ENCODE assay signal across 8 cellular contexts in the genomic region with DNA sequence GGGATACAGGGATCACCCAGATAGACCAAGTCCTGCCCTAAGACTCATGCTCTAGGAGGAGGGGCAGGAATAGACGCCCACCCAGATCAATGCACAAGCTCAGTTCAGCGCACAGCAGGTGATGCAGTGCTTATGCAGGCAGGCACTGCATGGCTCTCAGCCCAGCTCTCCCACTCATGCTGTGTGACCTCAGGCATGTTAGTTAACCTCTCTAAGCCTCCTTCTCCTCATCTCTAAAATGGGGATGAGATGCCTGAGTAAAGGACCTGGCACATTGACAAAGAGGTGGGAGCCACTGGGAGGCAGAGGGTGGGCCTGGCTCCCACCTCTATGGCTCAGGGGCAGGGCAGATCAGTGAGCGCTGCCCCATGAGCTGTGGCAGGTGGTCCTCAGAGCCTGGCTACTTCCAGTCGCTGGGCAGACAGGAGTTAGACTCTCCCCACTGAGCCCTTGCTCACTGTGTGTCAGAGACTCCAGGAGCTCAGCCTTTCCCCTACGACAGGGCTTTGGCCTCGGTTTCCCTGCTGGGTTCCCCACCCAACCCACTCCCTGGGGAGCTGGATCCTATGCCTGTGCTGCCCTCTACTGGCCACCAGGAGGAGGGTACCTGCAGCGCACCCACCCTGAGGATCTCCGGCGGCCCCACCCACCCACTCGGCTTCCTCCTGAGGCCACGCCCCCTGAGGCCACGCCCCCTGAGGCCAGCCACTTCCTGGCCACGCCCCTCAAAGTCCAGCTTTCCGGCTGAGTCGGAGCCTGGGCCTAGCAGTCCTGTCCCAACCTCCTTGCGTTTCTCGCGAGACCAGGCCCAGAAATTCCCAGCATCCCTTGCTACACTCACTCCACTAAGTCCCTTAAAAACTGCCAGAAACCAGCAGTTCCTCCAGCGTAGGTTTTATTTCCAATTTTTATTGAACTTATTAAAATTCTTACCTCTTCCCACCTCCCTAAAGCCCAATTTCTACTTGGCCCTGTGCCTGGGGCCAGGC.
DNase-seq lines count a peak whose midpoint lies in the region; ATAC-seq, FAIRE-seq and TF ChIP-seq lines count a peak whose summit lies in the region.

No MANE protein-coding gene starts in this region.

- intact Hi-C loops in Right ventricle myocardium inferior (cut with DNase I) = loop anchor here (5.0 to 10.0 kb wide), 2 partner anchors 63 to 225 kb away; no protein-coding TSS in a partner anchor
- intact Hi-C loops in naive thymus-derived CD4-positive, alpha-beta T cell (cut with micrococcal nuclease) = no loop called here

- H3K23ac ChIP-seq in H1 (ENCODE audit: insufficient read length) = no peak overlapping the region

- H3K27me3 Mint-ChIP-seq in activated CD4-positive, alpha-beta T cell treated with anti-CD3 and anti-CD28 coated beads, Interleukin-2, amount 10 ng/mL, durations not matched to agents 7 days and 5 days = no peaks in the 10 kb centered on the region
- H3K27me3 Mint-ChIP-seq in naive thymus-derived CD4-positive, alpha-beta T cell = peaks cover 0 to 4% (median 0%) of the 10 kb centered on the region in 5 donors

- no peak overlapping the region for H3K9ac ChIP-seq in H1 (replicated peaks in 1 of 4; ENCODE audit: extremely low read depth in 1 of 4, low read depth in 3 of 4, low read length in 3 of 4)

- H2BK120ac ChIP-seq in H1 (replicated peaks; ENCODE audit: low read depth, low read length) = no peak overlapping the region

- no peaks in the 10 kb centered on the region for H3K27me3 ChIP-seq in right atrium auricular region
- peaks cover 0 to 3% (median 1%) of the 10 kb centered on the region in 4 experiments; a peak in 2 of 7 replicates for H3K27me3 ChIP-seq in H1 (replicated peaks in 1 of 4; ENCODE audit: control insufficient read depth in 3 of 4, extremely low read depth in 1 of 4, insufficient read depth in 3 of 4, low read length in 3 of 4)
- no peaks in the 10 kb centered on the region for H3K27me3 ChIP-seq in naive thymus-derived CD4-positive, alpha-beta T cell (ENCODE audit: control insufficient read depth in 2 of 2, insufficient read depth in 2 of 2, low read length in 2 of 2)
- H3K27me3 ChIP-seq in thoracic aorta (replicated peaks; ENCODE audit: insufficient read depth) = no peaks in the 10 kb centered on the region

- no peak overlapping the region for H2BK5ac ChIP-seq in H1 (ENCODE audit: low read depth, low read length)

- CTCF ChIA-PET in activated CD4-positive, alpha-beta T cell treated with anti-CD3 and anti-CD28 coated beads, Interleukin-2, amount 10 ng/mL, durations not matched to agents 7 days and 5 days (lab: Charles Lee) = interaction anchor here (1.1 to 1.4 kb wide), 2 partner anchors 9 to 20 kb away, joined by 4 read pairs; no protein-coding TSS in a partner anchor
- CTCF ChIA-PET in H1 (lab: Charles Lee; ENCODE audit: partially characterized antibody) = interaction anchor here (0.6 to 8.3 kb wide), 53 partner anchors 9 to 263 kb away, joined by 3 to 158 read pairs (median 5); no protein-coding TSS in a partner anchor
- CTCF ChIA-PET in naive thymus-derived CD4-positive, alpha-beta T cell (lab: Charles Lee) = no interaction called here

- WGBS in H1 (ENCODE audit: extremely low coverage in 1 of 2, insufficient coverage in 1 of 2, insufficient read length in 1 of 2, insufficient replicate concordance in 2 of 2, low coverage in 1 of 2, low lambda C conversion rate in 2 of 2, missing lambda C conversion rate in 1 of 2), 2 experiments = 44% methylated on average over 17 of the region's 19 CpGs; no CpG with 5 or more reads in 1 of the 2 experiments

- H2AFZ ChIP-seq in H1 (ENCODE audit: low read length) = no peak overlapping the region

- H3K4me3 Mint-ChIP-seq in activated CD4-positive, alpha-beta T cell treated with anti-CD3 and anti-CD28 coated beads, Interleukin-2, amount 10 ng/mL, durations not matched to agents 7 days and 5 days = no peak overlapping the region
- H3K4me3 Mint-ChIP-seq in naive thymus-derived CD4-positive, alpha-beta T cell = peak overlapping the region in 1 of 10 donors; percentile 26

- H2AK5ac ChIP-seq in H1 (ENCODE audit: low read depth, low read length) = no peak overlapping the region

- H4K5ac ChIP-seq in H1 (ENCODE audit: insufficient read length, low read depth, low read length) = no peak overlapping the region

- H4K20me1 ChIP-seq in H1 (replicated peaks in 1 of 2; ENCODE audit: control insufficient read depth in 1 of 2, insufficient read depth in 2 of 2, low read length in 2 of 2) = no peaks in the 10 kb centered on the region

- H3K4me1 ChIP-seq in right atrium auricular region (no peaks in the 10 kb centered on the region), H1 (replicated peaks in 1 of 4; ENCODE audit: control insufficient read depth in 3 of 4, insufficient read depth in 4 of 4, low read length in 3 of 4) (no peaks in the 10 kb centered on the region), thoracic aorta (ENCODE audit: control insufficient read depth in 1 of 2, low read depth in 2 of 2) (no peaks in the 10 kb centered on the region)
- H3K4me1 ChIP-seq in naive thymus-derived CD4-positive, alpha-beta T cell (ENCODE audit: control insufficient read depth in 2 of 2, insufficient read depth in 2 of 2, low read length in 2 of 2) = no peaks in the 10 kb centered on the region

- H3K79me2 ChIP-seq in H1 (ENCODE audit: control insufficient read depth in 1 of 2, insufficient read depth in 2 of 2, low read length in 2 of 2) = no peaks in the 10 kb centered on the region

- peak overlapping the region; percentile 58 for H4K91ac ChIP-seq in H1 (replicated peaks; ENCODE audit: insufficient read length, low read length)

- no peak overlapping the region; the same call in 1 of the 2 replicates for H2BK12ac ChIP-seq in H1 (ENCODE audit: low read depth, low read length)

- peaks cover 18% of the 10 kb centered on the region for H3K4me1 Mint-ChIP-seq in activated CD4-positive, alpha-beta T cell treated with anti-CD3 and anti-CD28 coated beads, Interleukin-2, amount 10 ng/mL, durations not matched to agents 7 days and 5 days
- H3K4me1 Mint-ChIP-seq in naive thymus-derived CD4-positive, alpha-beta T cell = peaks cover 0 to 8% (median 5%) of the 10 kb centered on the region in 7 donors

- TF ChIP-seq CTCF in right atrium auricular region (IDR thresholded peaks at IDR 0.05) = peak in 1 of 2 donors; percentile 63
- TF ChIP-seq CTCF in H1 (IDR thresholded peaks at IDR 0.05; ENCODE audit: control extremely low read depth in 1 of 3, insufficient read depth in 1 of 3, low read depth in 1 of 3, low read length in 3 of 3) = peak; percentile 79 to 87 (median 81)
- TF ChIP-seq CTCF in thoracic aorta (IDR thresholded peaks at IDR 0.05) = peak; percentile 47

- H3K9me3 ChIP-seq in right atrium auricular region = peaks cover 7 to 25% of the 10 kb centered on the region in 2 donors
- H3K9me3 ChIP-seq in H1 (ENCODE audit: insufficient read depth in 2 of 2, low read depth in 1 of 2, low read length in 1 of 2) = peaks cover 5 to 7% of the 10 kb centered on the region in 2 experiments; a peak in 3 of 4 replicates
- peaks cover 0 to 29% (median 0%) of the 10 kb centered on the region in 3 experiments for H3K9me3 ChIP-seq in naive thymus-derived CD4-positive, alpha-beta T cell (ENCODE audit: control insufficient read depth in 2 of 3, low read length in 3 of 3)
- H3K9me3 ChIP-seq in thoracic aorta = peaks cover 11% of the 10 kb centered on the region

- peak overlapping the region; percentile 97; the same call in 1 of the 2 replicates for H2BK15ac ChIP-seq in H1 (ENCODE audit: low read length)

- ATAC-seq in Right ventricle myocardium inferior = peak; percentile 73
- ATAC-seq in naive thymus-derived CD4-positive, alpha-beta T cell = peak; percentile 77
- ATAC-seq in thoracic aorta (ENCODE audit: insufficient number of reproducible peaks, low FRiP score, low read depth) = no peak
- ATAC-seq in GM18858 (IDR thresholded peaks at IDR 0.05; ENCODE audit: unreplicated experiment) = no peak

- FAIRE-seq in H1 (lab: Jason Lieb, UNC) = no peak

- H3K27ac ChIP-seq in right atrium auricular region (no peak overlapping the region), H1 (ENCODE audit: low read depth, low read length) (no peak overlapping the region), thoracic aorta (no peak overlapping the region)
- no peak overlapping the region for H3K27ac ChIP-seq in naive thymus-derived CD4-positive, alpha-beta T cell (ENCODE audit: low read depth, low read length)

- H3K36me3 ChIP-seq in right atrium auricular region = no peaks in the 10 kb centered on the region
- no peaks in the 10 kb centered on the region for H3K36me3 ChIP-seq in H1 (ENCODE audit: control insufficient read depth in 2 of 4, insufficient read depth in 4 of 4, low read length in 3 of 4)
- H3K36me3 ChIP-seq in naive thymus-derived CD4-positive, alpha-beta T cell (ENCODE audit: control insufficient read depth in 2 of 3, insufficient read depth in 3 of 3, low read length in 3 of 3) = no peaks in the 10 kb centered on the region
- no peaks in the 10 kb centered on the region for H3K36me3 ChIP-seq in thoracic aorta

- no peak overlapping the region for H3K18ac ChIP-seq in H1 (ENCODE audit: extremely low read depth, low read length)

- no peak overlapping the region for H3K14ac ChIP-seq in H1 (ENCODE audit: insufficient read length)

- H4K8ac ChIP-seq in H1 (ENCODE audit: extremely low read depth, insufficient read depth, low read length) = no peak overlapping the region

- no peaks in the 10 kb centered on the region for H3K79me1 ChIP-seq in H1 (ENCODE audit: low read depth, low read length)

- H3K56ac ChIP-seq in H1 (replicated peaks; ENCODE audit: insufficient read length, low read depth, low read length) = no peak overlapping the region

- no peak overlapping the region for H2BK20ac ChIP-seq in H1 (ENCODE audit: low read length)

- H3K36me3 Mint-ChIP-seq in activated CD4-positive, alpha-beta T cell treated with anti-CD3 and anti-CD28 coated beads, Interleukin-2, amount 10 ng/mL, durations not matched to agents 7 days and 5 days (ENCODE audit: low read depth) = no peaks in the 10 kb centered on the region
- peaks cover 0 to 11% (median 0%) of the 10 kb centered on the region in 5 donors for H3K36me3 Mint-ChIP-seq in naive thymus-derived CD4-positive, alpha-beta T cell

- POLR2A ChIA-PET in activated CD4-positive, alpha-beta T cell treated with anti-CD3 and anti-CD28 coated beads, Interleukin-2, amount 10 ng/mL, durations not matched to agents 7 days and 5 days (lab: Charles Lee) = no interaction called here
- POLR2A ChIA-PET in H1 (lab: Charles Lee; ENCODE audit: partially characterized antibody) = interaction anchor here (0.6 to 1.7 kb wide), 2 partner anchors 19 to 20 kb away, joined by 3 read pairs; no protein-coding TSS in a partner anchor
- POLR2A ChIA-PET in naive thymus-derived CD4-positive, alpha-beta T cell (lab: Charles Lee) = no interaction called here

- TF ChIP-seq POLR2A in H1 (IDR thresholded peaks at IDR 0.05; ENCODE audit: control extremely low read depth in 1 of 2, low read depth in 2 of 2, low read length in 2 of 2) = no peak

- no peak overlapping the region for H3K4me2 ChIP-seq in H1 (ENCODE audit: insufficient read depth in 1 of 2, low read depth in 2 of 2, low read length in 2 of 2)

- DNase-seq in Right ventricle myocardium inferior (ENCODE audit: missing footprints) (no peak), right atrium auricular region (ENCODE audit: low spot score) (no peak), NCI-H345 treated with DMSO at 0.1 percent for 48 hours (lab: John Stamatoyannopoulos, UW; ENCODE audit: unreplicated experiment) (peak; percentile 6), H1 (ENCODE audit: low read depth in 1 of 2, low spot score in 2 of 2) (peak; percentile 70 to 99), thoracic aorta (ENCODE audit: low spot score) (no peak)
- DNase-seq in activated CD4-positive, alpha-beta T cell treated with anti-CD3 and anti-CD28 coated beads, Interleukin-2, amount 10 ng/mL, durations not matched to agents 7 days and 5 days = peak; percentile 63
- DNase-seq in naive thymus-derived CD4-positive, alpha-beta T cell = peak in 8 of 9 donors; percentile 2 to 66 (median 13)

- H3K4ac ChIP-seq in H1 (replicated peaks; ENCODE audit: insufficient read length, low read depth, low read length) = peak overlapping the region; percentile 70

- H3K4me3 ChIP-seq in right atrium auricular region = no peak overlapping the region
- no peak overlapping the region for H3K4me3 ChIP-seq in H1 (ENCODE audit: extremely low read depth in 1 of 4, insufficient read depth in 2 of 4, low read depth in 3 of 4, low read length in 4 of 4)
- H3K4me3 ChIP-seq in naive thymus-derived CD4-positive, alpha-beta T cell (ENCODE audit: low read length) = no peak overlapping the region
- H3K4me3 ChIP-seq in thoracic aorta = no peak overlapping the region

- TF ChIP-seq RAD21 in H1 (IDR thresholded peaks at IDR 0.05 in 1 of 2, conservative IDR thresholded peaks at IDR 0.05 in 1 of 2; ENCODE audit: low read depth in 2 of 2, low read length in 2 of 2) = peak; percentile 83

- no peak for TF ChIP-seq EP300 in H1 (IDR thresholded peaks at IDR 0.05; ENCODE audit: borderline replicate concordance in 1 of 2, low read depth in 2 of 2, low read length in 2 of 2)

- H3K23me2 ChIP-seq in H1 (ENCODE audit: low read depth, low read length) = no peaks in the 10 kb centered on the region; the same call in 1 of the 2 replicates

- H3K27ac Mint-ChIP-seq in activated CD4-positive, alpha-beta T cell treated with anti-CD3 and anti-CD28 coated beads, Interleukin-2, amount 10 ng/mL, durations not matched to agents 7 days and 5 days = no peak overlapping the region
- H3K27ac Mint-ChIP-seq in naive thymus-derived CD4-positive, alpha-beta T cell = peak overlapping the region in 1 of 9 donors; percentile 15

- peaks cover 21% of the 10 kb centered on the region for H3K9me3 Mint-ChIP-seq in activated CD4-positive, alpha-beta T cell treated with anti-CD3 and anti-CD28 coated beads, Interleukin-2, amount 10 ng/mL, durations not matched to agents 7 days and 5 days
- H3K9me3 Mint-ChIP-seq in naive thymus-derived CD4-positive, alpha-beta T cell = peaks cover 11 to 50% (median 24%) of the 10 kb centered on the region in 11 donors

Comparison
In these comparisons a context has a peak if more than half of its experiments do, and no peak if none do; other contexts are left out.
1. ATAC-seq: peak in Right ventricle myocardium inferior (single experiment) and naive thymus-derived CD4-positive, alpha-beta T cell (single experiment); none in thoracic aorta (single experiment) and GM18858 (single experiment).
2. DNase-seq: peak in NCI-H345 treated with DMSO at 0.1 percent for 48 hours (single experiment), activated CD4-positive, alpha-beta T cell treated with anti-CD3 and anti-CD28 coated beads, Interleukin-2, amount 10 ng/mL, durations not matched to agents 7 days and 5 days (single experiment), H1 (2 of 2) and naive thymus-derived CD4-positive, alpha-beta T cell (8 of 9); none in Right ventricle myocardium inferior (single experiment), right atrium auricular region (single experiment) and thoracic aorta (single experiment).